In the genomic region with DNA sequence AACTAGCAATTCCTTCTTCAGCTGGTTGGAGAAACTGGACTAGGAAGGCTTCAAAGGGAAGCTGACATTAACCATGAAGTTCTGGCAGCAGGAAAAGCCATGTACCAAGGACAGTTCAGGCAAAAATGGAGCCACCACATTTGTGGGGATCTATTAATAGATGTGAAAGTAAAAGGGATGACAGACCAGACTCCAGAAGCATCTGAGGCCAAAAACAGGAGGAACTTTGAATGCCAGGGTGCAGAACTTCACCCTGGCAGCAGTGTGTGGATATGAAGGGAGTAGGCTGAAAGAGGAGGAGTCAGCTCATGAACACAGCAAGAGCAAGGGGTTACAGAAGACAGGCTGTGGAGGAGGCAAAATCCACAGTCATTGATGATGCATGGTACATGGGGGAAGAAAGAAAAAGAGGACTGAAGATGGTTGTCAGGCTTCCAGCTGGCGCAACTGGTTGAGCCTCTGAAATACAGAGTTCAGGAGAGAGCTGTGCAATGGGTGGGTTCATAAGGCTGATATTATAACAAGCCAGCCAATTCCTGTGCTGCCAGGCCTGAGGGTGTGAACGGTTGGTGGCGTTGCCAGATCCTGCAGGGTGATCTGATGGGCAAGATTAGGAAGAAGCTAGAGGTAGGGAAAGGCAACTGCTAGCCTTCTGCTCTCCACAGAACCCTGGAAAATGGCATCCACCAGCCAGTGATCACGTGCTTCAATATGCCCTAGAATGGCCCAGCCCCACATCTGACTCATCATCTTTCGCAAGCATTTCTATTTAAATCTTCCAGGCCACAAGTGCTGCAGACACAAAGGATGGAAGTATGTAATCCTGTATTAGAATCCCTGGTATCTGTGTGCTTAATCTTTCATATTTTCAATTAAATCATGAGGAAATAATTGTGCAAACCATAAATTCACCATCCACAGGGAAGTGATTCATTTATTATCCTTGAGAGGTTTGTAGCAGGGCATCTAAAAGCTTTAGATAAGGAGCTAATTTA, we compare ENCODE assay signal across 12 cellular contexts.
A peak's percentile ranks its signal among the peaks of the same experiment; 100 is the strongest.
DNase-seq lines count a peak whose midpoint lies in the region; ATAC-seq and TF ChIP-seq lines count a peak whose summit lies in the region.
"Had no signal": no experiment of that assay in that cellular context is flagged by ENCODE, and none has a peak within 500 bp of the region (broad histone marks: within the 10 kb centered on the region; RNA-seq: fewer than 3 reads in every experiment).

No MANE protein-coding gene starts in this region.

- H4K12ac ChIP-seq in trophoblast cell (ENCODE audit: low read depth, low read length), result no peak overlapping the region

- no peaks in the 10 kb centered on the region for H3K9me3 Mint-ChIP-seq in activated naive CD4-positive, alpha-beta T cell treated with anti-CD3 and anti-CD28 coated beads for 36 hours

- H3K36me3 ChIP-seq in trophoblast cell (ENCODE audit: control insufficient read depth in 1 of 2, insufficient read depth in 2 of 2, low read length in 2 of 2), result no peaks in the 10 kb centered on the region
- H3K36me3 ChIP-seq in HAP-1 (replicated peaks), result no peaks in the 10 kb centered on the region
- H3K36me3 ChIP-seq: gastrocnemius medialis had no signal

- H3K4me3 Mint-ChIP-seq in activated naive CD4-positive, alpha-beta T cell treated with anti-CD3 and anti-CD28 coated beads for 36 hours, result no peak overlapping the region

- H3K4ac ChIP-seq in trophoblast cell (ENCODE audit: low read depth, low read length), result no peak overlapping the region

- CTCF ChIA-PET in activated naive CD4-positive, alpha-beta T cell treated with anti-CD3 and anti-CD28 coated beads for 36 hours (lab: Charles Lee), result interaction anchor here (0.5 to 2.5 kb wide), 5 partner anchors 10 to 336 kb away, joined by 3 to 13 read pairs (median 7); no protein-coding TSS in a partner anchor

- ATAC-seq in GM21737 (IDR thresholded peaks at IDR 0.05; ENCODE audit: unreplicated experiment) (no peak), HG03439 (IDR thresholded peaks at IDR 0.05; ENCODE audit: unreplicated experiment) (no peak)
- ATAC-seq: HepG2 had no signal

- H3K9me3 ChIP-seq in trophoblast cell (ENCODE audit: insufficient read depth, low read depth, low read length) (no peaks in the 10 kb centered on the region), HAP-1 (no peaks in the 10 kb centered on the region)
- H3K9me3 ChIP-seq: gastrocnemius medialis had no signal

- no peak for TF ChIP-seq CTCF in cardiac fibroblast (IDR thresholded peaks at IDR 0.05; ENCODE audit: low read depth, low read length)

- in situ Hi-C loops in HAP-1 (cut with MboI; ENCODE audit: low sequenced_read_pairs), result no loop called here

- no peak overlapping the region for H4K91ac ChIP-seq in trophoblast cell (ENCODE audit: low read depth, low read length)

- no peaks in the 10 kb centered on the region for H3K27me3 Mint-ChIP-seq in activated naive CD4-positive, alpha-beta T cell treated with anti-CD3 and anti-CD28 coated beads for 36 hours (ENCODE audit: low read depth)

- no CpG with 5 or more reads among the region's 5 CpGs for WGBS in trophoblast cell (ENCODE audit: extremely low coverage, insufficient coverage, insufficient read length)

- H3K79me1 ChIP-seq in trophoblast cell (ENCODE audit: low read length), result no peaks in the 10 kb centered on the region

- H3K23ac ChIP-seq in trophoblast cell (ENCODE audit: low read length), result no peak overlapping the region

- H3K14ac ChIP-seq in trophoblast cell (ENCODE audit: low read length), result no peak overlapping the region

- H3K27me3 ChIP-seq in trophoblast cell (ENCODE audit: insufficient read depth, low read length) (no peaks in the 10 kb centered on the region), HAP-1 (ENCODE audit: low read depth) (0 out of 2 replicates have a peak, but pooled peaks cover 2% of the 10 kb centered on the region)
- H3K27me3 ChIP-seq: gastrocnemius medialis had no signal

- no peak overlapping the region for H2BK12ac ChIP-seq in trophoblast cell (ENCODE audit: low read length)

- no peak overlapping the region for H3K18ac ChIP-seq in trophoblast cell (ENCODE audit: low read length)

- H3K79me2 ChIP-seq in trophoblast cell (ENCODE audit: control insufficient read depth, insufficient read depth, low read length, poor library complexity), result no peaks in the 10 kb centered on the region

- intact Hi-C loops in activated naive CD4-positive, alpha-beta T cell treated with anti-CD3 and anti-CD28 coated beads for 36 hours (cut with micrococcal nuclease), result no loop called here

- DNase-seq in activated naive CD4-positive, alpha-beta T cell treated with anti-CD3 and anti-CD28 coated beads for 36 hours, result peak; percentile 11
- no peak for DNase-seq in activated naive CD4-positive, alpha-beta T cell treated with Interleukin-2 at 50 U/mL for 16 hours
- DNase-seq in NCI-H460 (ENCODE audit: extremely low read depth, low read depth), result peak; percentile 33
- peak; percentile 24 to 72 for DNase-seq in cardiac fibroblast (ENCODE audit: low read depth in 2 of 2)
- peak; percentile 27 to 73 for DNase-seq in trophoblast cell
- DNase-seq in HAP-1 (ENCODE audit: low spot score in 2 of 2), result no peak
- DNase-seq: amygdala had no signal

- H3K9ac ChIP-seq in trophoblast cell (ENCODE audit: low read length), result no peak overlapping the region

- no peak overlapping the region for H2AFZ ChIP-seq in trophoblast cell (ENCODE audit: insufficient read depth, low read length, poor library complexity)

- no peak overlapping the region for H2BK5ac ChIP-seq in trophoblast cell (ENCODE audit: low read depth, low read length, poor library complexity)

- no peak overlapping the region for H4K8ac ChIP-seq in trophoblast cell (ENCODE audit: low read depth, low read length)

- no peak overlapping the region for H3K27ac ChIP-seq in trophoblast cell (ENCODE audit: low read depth, low read length)
- H3K27ac ChIP-seq: C4-2B had no signal

- no peak overlapping the region for H2BK120ac ChIP-seq in trophoblast cell (ENCODE audit: insufficient read depth, low read length, poor library complexity)

- H2AK5ac ChIP-seq in trophoblast cell (ENCODE audit: low read length), result no peak overlapping the region

- no peak overlapping the region for H3K4me3 ChIP-seq in cardiac fibroblast (replicated peaks in 1 of 2; ENCODE audit: low read depth in 2 of 2, low read length in 2 of 2)
- no peak overlapping the region for H3K4me3 ChIP-seq in trophoblast cell (ENCODE audit: low read depth, low read length)
- H3K4me3 ChIP-seq in HAP-1, result no peak overlapping the region
- H3K4me3 ChIP-seq: gastrocnemius medialis had no signal

- H3K36me3 Mint-ChIP-seq in activated naive CD4-positive, alpha-beta T cell treated with anti-CD3 and anti-CD28 coated beads for 36 hours (ENCODE audit: low read depth), result no peaks in the 10 kb centered on the region

- no peak overlapping the region for H3K27ac Mint-ChIP-seq in activated naive CD4-positive, alpha-beta T cell treated with anti-CD3 and anti-CD28 coated beads for 36 hours

- no peak overlapping the region for H3K4me2 ChIP-seq in trophoblast cell (ENCODE audit: low read length)

- no peaks in the 10 kb centered on the region for H3K4me1 ChIP-seq in trophoblast cell (ENCODE audit: control insufficient read depth in 1 of 2, insufficient read depth in 2 of 2, low read length in 2 of 2)
- no peaks in the 10 kb centered on the region for H3K4me1 ChIP-seq in HAP-1
- H3K4me1 ChIP-seq: gastrocnemius medialis had no signal

- H3K4me1 Mint-ChIP-seq in activated naive CD4-positive, alpha-beta T cell treated with anti-CD3 and anti-CD28 coated beads for 36 hours (ENCODE audit: low read depth), result peaks cover 7% of the 10 kb centered on the region

Comparison
In these comparisons a context has a peak if more than half of its experiments do, and no peak if none do; other contexts are left out.
1. DNase-seq: peak in activated naive CD4-positive, alpha-beta T cell treated with anti-CD3 and anti-CD28 coated beads for 36 hours (single experiment), NCI-H460 (single experiment), cardiac fibroblast (2 of 2) and trophoblast cell (2 of 2); none in activated naive CD4-positive, alpha-beta T cell treated with Interleukin-2 at 50 U/mL for 16 hours (single experiment) and HAP-1 (0 of 2).